Comparison of ENCODE assay signal across 16 cellular contexts in the genomic region with DNA sequence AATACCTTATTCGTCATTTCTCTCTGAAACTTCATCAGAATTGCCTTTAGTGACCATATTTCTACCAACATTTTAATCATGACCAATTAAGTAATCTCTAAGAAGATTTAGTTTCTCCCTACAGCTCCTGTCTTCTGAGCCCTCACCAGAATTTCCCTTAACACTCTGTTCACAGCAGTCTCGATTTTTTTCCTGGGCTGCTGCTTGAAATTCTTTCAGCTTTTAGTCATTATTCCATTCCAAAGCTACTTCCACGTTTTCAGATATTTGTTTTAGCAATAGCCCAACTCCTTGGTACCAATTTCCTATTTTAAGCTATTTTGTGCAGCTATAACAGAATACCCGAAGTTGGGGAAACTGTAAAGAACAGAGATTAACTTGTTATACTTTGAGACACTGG.
A peak's percentile ranks its signal among the peaks of the same experiment; 100 is the strongest.
DNase-seq lines count a peak whose midpoint lies in the region; ATAC-seq and TF ChIP-seq lines count a peak whose summit lies in the region.
"Had no signal": no experiment of that assay in that cellular context is flagged by ENCODE, and none has a peak within 500 bp of the region (broad histone marks: within the 10 kb centered on the region; RNA-seq: fewer than 3 reads in every experiment).

No MANE protein-coding gene starts in this region.

- 55 to 59% methylated on average over 4 of the region's 4 CpGs for WGBS in upper lobe of left lung, 2 donors

- H3K4me3 ChIP-seq in AG10803 (ENCODE audit: low read length), result no peak overlapping the region
- H3K4me3 ChIP-seq in adipocyte (ENCODE audit: low read length), result no peak overlapping the region
- H3K4me3 ChIP-seq in upper lobe of left lung, result no peak overlapping the region
- H3K4me3 ChIP-seq: A549, K562 had no signal

- no peak overlapping the region for H3K9ac ChIP-seq in adipocyte (ENCODE audit: low read length)

- TF ChIP-seq EP300 in upper lobe of left lung (IDR thresholded peaks at IDR 0.05), result no peak

- no peaks in the 10 kb centered on the region for H3K27me3 ChIP-seq in adipocyte (replicated peaks; ENCODE audit: control insufficient read depth, insufficient read depth, low read length)
- no peaks in the 10 kb centered on the region for H3K27me3 ChIP-seq in upper lobe of left lung

- H3K27ac ChIP-seq in upper lobe of left lung, result no peak overlapping the region
- H3K27ac ChIP-seq: A549 had no signal

- TF ChIP-seq CTCF in AG10803 (conservative IDR thresholded peaks at IDR 0.05; ENCODE audit: low read length) (no peak), upper lobe of left lung (IDR thresholded peaks at IDR 0.05) (no peak)

- H3K4me1 ChIP-seq in adipocyte (ENCODE audit: control insufficient read depth, insufficient read depth, low read length) (peaks cover 6% of the 10 kb centered on the region), upper lobe of left lung (no peaks in the 10 kb centered on the region)
- H3K4me1 ChIP-seq: A549 had no signal

- H3K36me3 ChIP-seq in adipocyte (ENCODE audit: control insufficient read depth, insufficient read depth, low read length, severe bottlenecking) (no peaks in the 10 kb centered on the region), upper lobe of left lung (no peaks in the 10 kb centered on the region)

- H3K9me3 ChIP-seq in adipocyte (ENCODE audit: control insufficient read depth, low read length) (no peaks in the 10 kb centered on the region), upper lobe of left lung (no peaks in the 10 kb centered on the region)
- H3K9me3 ChIP-seq: A549 had no signal

- peak; percentile 22 for DNase-seq in AG10803 (ENCODE audit: low read depth)
- DNase-seq in adipocyte (ENCODE audit: low read depth), result peak; percentile 65
- peak; percentile 28 for DNase-seq in fibroblast of peridontal ligament (ENCODE audit: extremely low read depth)
- peak; percentile 8 for DNase-seq in stromal cell of bone marrow (ENCODE audit: low read depth)
- no peak for DNase-seq in midbrain (lab: John Stamatoyannopoulos, UW)
- no peak for DNase-seq in upper lobe of left lung
- DNase-seq: COR-L47, HCEC 1CT, NCI-H187 treated with DMSO at 0.1 percent for 48 hours, NCI-H345, NCI-H526, SHP77 had no signal

- ATAC-seq in GM18909 (IDR thresholded peaks at IDR 0.05; ENCODE audit: poor library complexity, unreplicated experiment), result no peak
- ATAC-seq in GM19467 (IDR thresholded peaks at IDR 0.05; ENCODE audit: unreplicated experiment), result no peak
- ATAC-seq in upper lobe of left lung (ENCODE audit: low FRiP score in 2 of 2), result no peak
- ATAC-seq: A549, K562 had no signal

- TF ChIP-seq POLR2A in upper lobe of left lung (IDR thresholded peaks at IDR 0.05), result no peak

Comparison
In these comparisons a context has a peak if more than half of its experiments do, and no peak if none do; other contexts are left out.
1. DNase-seq: peak in AG10803 (single experiment), adipocyte (single experiment), fibroblast of peridontal ligament (single experiment) and stromal cell of bone marrow (single experiment); none in midbrain (single experiment) and upper lobe of left lung (0 of 2).